ENCODE assay signal across 10 cellular contexts in the genomic region with DNA sequence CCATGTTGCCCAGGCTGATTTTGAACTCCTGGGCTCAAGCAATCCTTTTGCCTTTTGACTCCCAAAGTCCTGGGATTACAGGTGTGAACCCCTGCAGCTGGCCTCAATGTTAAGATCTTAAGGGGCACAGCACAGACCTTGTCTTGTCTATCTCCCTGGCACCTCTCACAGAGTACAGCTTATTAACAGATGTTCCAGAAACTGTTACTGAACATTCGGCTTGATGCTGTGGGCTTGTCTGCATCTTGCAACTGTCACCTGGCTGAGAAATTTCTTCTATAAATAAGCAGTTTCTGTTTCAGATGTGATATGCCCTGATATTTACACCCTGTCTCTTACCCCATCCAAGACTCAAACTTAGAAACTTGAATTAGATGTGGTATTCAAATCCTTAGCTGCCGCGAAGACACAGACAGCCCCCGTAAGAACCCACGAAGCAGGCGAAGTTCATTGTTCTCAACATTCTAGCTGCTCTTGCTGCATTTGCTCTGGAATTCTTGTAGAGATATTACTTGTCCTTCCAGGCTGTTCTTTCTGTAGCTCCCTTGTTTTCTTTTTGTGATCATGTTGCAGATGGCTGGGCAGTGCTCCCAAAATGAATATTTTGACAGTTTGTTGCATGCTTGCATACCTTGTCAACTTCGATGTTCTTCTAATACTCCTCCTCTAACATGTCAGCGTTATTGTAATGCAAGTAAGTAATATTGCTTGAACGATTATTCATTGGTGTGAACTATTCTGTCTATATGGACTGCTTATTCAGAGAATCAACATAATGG.
DNase-seq lines count a peak whose midpoint lies in the region; ATAC-seq and FAIRE-seq lines count a peak whose summit lies in the region.
"Had no signal": no experiment of that assay in that cellular context is flagged by ENCODE, and none has a peak within 500 bp of the region (broad histone marks: within the 10 kb centered on the region; RNA-seq: fewer than 3 reads in every experiment).

Gene TNFRSF17 (plus strand): TSS at position 450 of the 779 bp plus-strand sequence. CDS start 115 bp downstream, at position 565.

- peak; percentile 49 for DNase-seq in fibroblast of peridontal ligament (ENCODE audit: extremely low read depth)
- DNase-seq in iPS-NIHi11 (ENCODE audit: low spot score): no peak
- no peak for DNase-seq in urothelium cell line (ENCODE audit: low spot score)
- DNase-seq in activated CD4-positive, alpha-beta T cell treated with anti-CD3 and anti-CD28 coated beads for 4 hours: no peak
- DNase-seq in NCI-H2029 treated with DMSO at 0.1 percent for 48 hours (lab: John Stamatoyannopoulos, UW): no peak
- DNase-seq: DND-41, NCI-H1436 treated with DMSO at 0.1 percent for 48 hours had no signal

- no peak for FAIRE-seq in urothelium cell line (lab: Jason Lieb, UNC)

- ATAC-seq in GM18498 (IDR thresholded peaks at IDR 0.05; ENCODE audit: unreplicated experiment) (peak; percentile 72), GM21367 (IDR thresholded peaks at IDR 0.05; ENCODE audit: unreplicated experiment) (peak; percentile 61), HG03135 (IDR thresholded peaks at IDR 0.05; ENCODE audit: unreplicated experiment) (peak; percentile 76)
